In the genomic region with DNA sequence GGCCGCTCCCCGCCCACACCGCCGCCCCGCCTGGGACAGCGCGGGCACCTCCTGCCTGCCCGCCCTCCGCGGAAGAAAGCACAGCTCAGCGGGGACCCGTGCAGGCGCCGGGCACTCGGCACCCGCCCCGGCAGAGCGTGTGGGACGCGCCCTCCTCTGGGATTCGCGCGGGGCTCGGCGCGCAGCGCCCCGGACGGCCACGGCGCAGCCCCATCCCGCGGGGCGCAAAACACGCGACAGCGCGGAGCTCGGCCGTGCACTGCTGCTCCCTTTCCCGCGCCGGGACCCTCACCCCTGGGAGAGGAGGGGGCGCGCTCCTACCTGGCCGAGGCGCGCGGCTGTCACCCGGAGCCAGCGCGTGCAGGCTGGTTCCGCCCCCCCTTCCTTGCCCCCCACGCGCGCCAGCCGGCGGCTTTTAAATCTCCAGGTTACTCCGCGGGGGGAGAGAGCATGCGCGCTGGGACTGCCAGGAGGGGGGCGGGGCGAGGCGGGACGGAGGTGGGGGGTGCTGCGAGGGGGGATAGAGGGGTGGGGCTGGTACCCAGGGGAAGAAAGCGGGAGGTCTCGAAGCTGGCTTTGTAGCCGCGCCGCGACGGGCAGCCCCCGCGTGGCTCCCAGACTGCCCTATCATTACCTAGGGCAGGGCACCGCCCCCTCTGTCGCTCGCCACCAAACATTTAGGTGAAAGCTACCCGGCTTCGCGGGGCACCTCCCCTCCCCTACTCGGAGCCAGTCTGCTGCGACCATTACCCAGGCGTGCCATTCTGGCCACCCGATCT, we compare ENCODE assay signal across 1 cellular context.
A peak's percentile ranks its signal among the peaks of the same experiment; 100 is the strongest.
TF ChIP-seq lines count a peak whose summit lies in the region.

A gene with protein sequence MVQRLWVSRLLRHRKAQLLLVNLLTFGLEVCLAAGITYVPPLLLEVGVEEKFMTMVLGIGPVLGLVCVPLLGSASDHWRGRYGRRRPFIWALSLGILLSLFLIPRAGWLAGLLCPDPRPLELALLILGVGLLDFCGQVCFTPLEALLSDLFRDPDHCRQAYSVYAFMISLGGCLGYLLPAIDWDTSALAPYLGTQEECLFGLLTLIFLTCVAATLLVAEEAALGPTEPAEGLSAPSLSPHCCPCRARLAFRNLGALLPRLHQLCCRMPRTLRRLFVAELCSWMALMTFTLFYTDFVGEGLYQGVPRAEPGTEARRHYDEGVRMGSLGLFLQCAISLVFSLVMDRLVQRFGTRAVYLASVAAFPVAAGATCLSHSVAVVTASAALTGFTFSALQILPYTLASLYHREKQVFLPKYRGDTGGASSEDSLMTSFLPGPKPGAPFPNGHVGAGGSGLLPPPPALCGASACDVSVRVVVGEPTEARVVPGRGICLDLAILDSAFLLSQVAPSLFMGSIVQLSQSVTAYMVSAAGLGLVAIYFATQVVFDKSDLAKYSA (minus strand): TSS at position 437 of the 779 bp plus-strand sequence. CDS start 15,853 bp downstream, outside the sequence.

TF ChIP-seq in SK-N-SH, 30 proteins besides CTCF, POLR2A, EP300 and RAD21 (continued from another document):
- TF ChIP-seq, protein P1, sequence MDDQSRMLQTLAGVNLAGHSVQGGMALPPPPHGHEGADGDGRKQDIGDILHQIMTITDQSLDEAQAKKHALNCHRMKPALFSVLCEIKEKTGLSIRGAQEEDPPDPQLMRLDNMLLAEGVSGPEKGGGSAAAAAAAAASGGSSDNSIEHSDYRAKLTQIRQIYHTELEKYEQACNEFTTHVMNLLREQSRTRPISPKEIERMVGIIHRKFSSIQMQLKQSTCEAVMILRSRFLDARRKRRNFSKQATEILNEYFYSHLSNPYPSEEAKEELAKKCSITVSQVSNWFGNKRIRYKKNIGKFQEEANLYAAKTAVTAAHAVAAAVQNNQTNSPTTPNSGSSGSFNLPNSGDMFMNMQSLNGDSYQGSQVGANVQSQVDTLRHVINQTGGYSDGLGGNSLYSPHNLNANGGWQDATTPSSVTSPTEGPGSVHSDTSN (IDR thresholded peaks at IDR 0.05) = no peak
- no peak for TF ChIP-seq YY1 (IDR thresholded peaks at IDR 0.05; ENCODE audit: low read depth)
- TF ChIP-seq ELF1 (IDR thresholded peaks at IDR 0.05) = no peak
- TF ChIP-seq, protein P2, sequence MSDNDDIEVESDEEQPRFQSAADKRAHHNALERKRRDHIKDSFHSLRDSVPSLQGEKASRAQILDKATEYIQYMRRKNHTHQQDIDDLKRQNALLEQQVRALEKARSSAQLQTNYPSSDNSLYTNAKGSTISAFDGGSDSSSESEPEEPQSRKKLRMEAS (IDR thresholded peaks at IDR 0.05; ENCODE audit: low read depth) = peak; percentile 16; the same call in 1 of the 2 replicates
- TF ChIP-seq, protein P3, sequence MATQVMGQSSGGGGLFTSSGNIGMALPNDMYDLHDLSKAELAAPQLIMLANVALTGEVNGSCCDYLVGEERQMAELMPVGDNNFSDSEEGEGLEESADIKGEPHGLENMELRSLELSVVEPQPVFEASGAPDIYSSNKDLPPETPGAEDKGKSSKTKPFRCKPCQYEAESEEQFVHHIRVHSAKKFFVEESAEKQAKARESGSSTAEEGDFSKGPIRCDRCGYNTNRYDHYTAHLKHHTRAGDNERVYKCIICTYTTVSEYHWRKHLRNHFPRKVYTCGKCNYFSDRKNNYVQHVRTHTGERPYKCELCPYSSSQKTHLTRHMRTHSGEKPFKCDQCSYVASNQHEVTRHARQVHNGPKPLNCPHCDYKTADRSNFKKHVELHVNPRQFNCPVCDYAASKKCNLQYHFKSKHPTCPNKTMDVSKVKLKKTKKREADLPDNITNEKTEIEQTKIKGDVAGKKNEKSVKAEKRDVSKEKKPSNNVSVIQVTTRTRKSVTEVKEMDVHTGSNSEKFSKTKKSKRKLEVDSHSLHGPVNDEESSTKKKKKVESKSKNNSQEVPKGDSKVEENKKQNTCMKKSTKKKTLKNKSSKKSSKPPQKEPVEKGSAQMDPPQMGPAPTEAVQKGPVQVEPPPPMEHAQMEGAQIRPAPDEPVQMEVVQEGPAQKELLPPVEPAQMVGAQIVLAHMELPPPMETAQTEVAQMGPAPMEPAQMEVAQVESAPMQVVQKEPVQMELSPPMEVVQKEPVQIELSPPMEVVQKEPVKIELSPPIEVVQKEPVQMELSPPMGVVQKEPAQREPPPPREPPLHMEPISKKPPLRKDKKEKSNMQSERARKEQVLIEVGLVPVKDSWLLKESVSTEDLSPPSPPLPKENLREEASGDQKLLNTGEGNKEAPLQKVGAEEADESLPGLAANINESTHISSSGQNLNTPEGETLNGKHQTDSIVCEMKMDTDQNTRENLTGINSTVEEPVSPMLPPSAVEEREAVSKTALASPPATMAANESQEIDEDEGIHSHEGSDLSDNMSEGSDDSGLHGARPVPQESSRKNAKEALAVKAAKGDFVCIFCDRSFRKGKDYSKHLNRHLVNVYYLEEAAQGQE (IDR thresholded peaks at IDR 0.05; ENCODE audit: low read depth, low read length) = no peak
- TF ChIP-seq, protein P4, sequence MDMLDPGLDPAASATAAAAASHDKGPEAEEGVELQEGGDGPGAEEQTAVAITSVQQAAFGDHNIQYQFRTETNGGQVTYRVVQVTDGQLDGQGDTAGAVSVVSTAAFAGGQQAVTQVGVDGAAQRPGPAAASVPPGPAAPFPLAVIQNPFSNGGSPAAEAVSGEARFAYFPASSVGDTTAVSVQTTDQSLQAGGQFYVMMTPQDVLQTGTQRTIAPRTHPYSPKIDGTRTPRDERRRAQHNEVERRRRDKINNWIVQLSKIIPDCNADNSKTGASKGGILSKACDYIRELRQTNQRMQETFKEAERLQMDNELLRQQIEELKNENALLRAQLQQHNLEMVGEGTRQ (IDR thresholded peaks at IDR 0.05; ENCODE audit: borderline replicate concordance, low read depth, low read length) = no peak
- no peak for TF ChIP-seq RFX5 (IDR thresholded peaks at IDR 0.05; ENCODE audit: low read length)
- TF ChIP-seq GATA2 (CRISPR knock-in tag; IDR thresholded peaks at IDR 0.05) = no peak
- TF ChIP-seq SMC3 (IDR thresholded peaks at IDR 0.05; ENCODE audit: low read depth, low read length) = no peak
- TF ChIP-seq FOSL2 (IDR thresholded peaks at IDR 0.05; ENCODE audit: borderline replicate concordance, low read depth) = no peak
- TF ChIP-seq SIN3A (IDR thresholded peaks at IDR 0.05; ENCODE audit: borderline replicate concordance, low read depth, low read length) = peak; percentile 52; the same call in 1 of the 2 replicates
- TF ChIP-seq MXI1 (IDR thresholded peaks at IDR 0.05; ENCODE audit: low read depth, low read length) = peak; percentile 33; the same call in 1 of the 2 replicates
